ENCODE assay signal across 8 cellular contexts in the genomic region with DNA sequence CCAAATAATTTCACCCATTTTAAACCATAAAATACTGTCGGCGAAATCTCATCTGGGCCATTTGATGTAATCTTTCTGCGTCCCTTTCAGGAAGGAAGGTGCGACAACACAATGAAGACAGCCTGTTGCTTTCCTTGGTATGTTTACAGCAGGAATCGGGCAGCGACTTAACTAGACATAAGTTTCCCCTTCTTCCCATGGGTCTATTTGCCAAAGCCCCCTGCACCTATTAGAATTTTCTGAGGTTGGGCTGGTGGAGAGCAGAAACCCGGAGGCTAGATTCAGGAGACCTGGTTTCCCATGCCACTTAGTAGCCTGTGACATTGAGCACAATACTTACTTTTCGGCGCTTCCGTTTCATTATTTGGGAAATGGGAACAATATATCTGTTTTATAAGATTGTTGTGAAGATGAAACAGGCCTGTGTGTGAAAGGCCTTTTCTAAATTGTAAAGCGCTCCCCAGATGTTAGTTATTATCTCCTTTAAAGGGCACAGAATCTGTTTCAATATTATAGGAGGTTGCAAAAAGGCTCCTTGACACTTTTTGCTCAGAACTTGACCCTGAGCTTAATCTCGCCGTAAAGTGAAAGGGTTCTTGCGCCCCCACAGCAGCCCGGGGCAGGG. TPM values are rescaled to one million over a fixed set of nuclear protein-coding genes. Genes with fewer than 3 reads are reported as not detected.
DNase-seq lines count a peak whose midpoint lies in the region; ATAC-seq and TF ChIP-seq lines count a peak whose summit lies in the region.

No MANE protein-coding gene starts in this region.

- BruUV-seq in HCT116 (replicated peaks; lab: Mats Ljungman, UMichigan): TSS peak; percentile 63

- no peaks in the 10 kb centered on the region for H3K36me3 Mint-ChIP-seq in endothelial cell (ENCODE audit: low read depth, unreplicated experiment)
- no peaks in the 10 kb centered on the region for H3K36me3 Mint-ChIP-seq in neural progenitor cell

- H3K9me3 Mint-ChIP-seq in endothelial cell (ENCODE audit: unreplicated experiment) (no peaks in the 10 kb centered on the region), neural progenitor cell (no peaks in the 10 kb centered on the region)

- H3K4me1 Mint-ChIP-seq in endothelial cell (ENCODE audit: unreplicated experiment) (peaks cover 41% of the 10 kb centered on the region), neural progenitor cell (peaks cover 27% of the 10 kb centered on the region)

- H3K4me3 ChIP-seq in HCT116 (replicated peaks in 1 of 2; ENCODE audit: low read depth in 1 of 2, low read length in 2 of 2) (peak overlapping the region; percentile 53 to 84), neural progenitor cell (peak overlapping the region; percentile 78)

- no peak for TF ChIP-seq RAD21 in HCT116 (IDR thresholded peaks at IDR 0.05; ENCODE audit: low read depth)

- RAD21 ChIA-PET in HCT116 (lab: Charles Lee; ENCODE audit: low non-redundant PET in 1 of 2, low total read pairs in 2 of 2, uncharacterized antibody in 2 of 2, unreplicated experiment in 2 of 2): interaction anchor here in 1 of 2 experiments (1.0 kb wide), 1 partner anchor 12 kb away, joined by 3 read pairs; no protein-coding TSS in a partner anchor

- DNase-seq in HCT116 (ENCODE audit: low read depth, low spot score): no peak
- peak; percentile 18 for DNase-seq in SK-MEL-5 (ENCODE audit: low read depth, low spot score)
- DNase-seq in endothelial cell (ENCODE audit: low spot score): no peak
- peak; percentile 35 for DNase-seq in neural progenitor cell (ENCODE audit: low spot score)
- no peak for DNase-seq in GM19240 (ENCODE audit: insufficient read length, low spot score)

- TF ChIP-seq POLR2A in HCT116 (IDR thresholded peaks at IDR 0.05; ENCODE audit: borderline replicate concordance, extremely low read depth, insufficient read depth, insufficient read length): no peak

- H3K27ac ChIP-seq in HCT116 (ENCODE audit: low read depth, low read length) (peak overlapping the region; percentile 91), neural progenitor cell (no peak overlapping the region)

- H3K79me2 ChIP-seq in HCT116 (ENCODE audit: insufficient read depth, low read length) (peaks cover 29% of the 10 kb centered on the region), neural progenitor cell (ENCODE audit: low read depth) (peaks cover 40% of the 10 kb centered on the region)

- H3K4me3 Mint-ChIP-seq in endothelial cell (ENCODE audit: unreplicated experiment) (peak overlapping the region; percentile 86), neural progenitor cell (peak overlapping the region; percentile 87)

- peak overlapping the region; percentile 98 for H3K4me2 ChIP-seq in HCT116 (ENCODE audit: low read length)
- peak overlapping the region; percentile 94 for H3K4me2 ChIP-seq in neural progenitor cell

- no peaks in the 10 kb centered on the region for H3K9me2 ChIP-seq in HCT116 (ENCODE audit: insufficient read depth)

- TF ChIP-seq CTCF in HCT116 (IDR thresholded peaks at IDR 0.05 in 2 of 3, conservative IDR thresholded peaks at IDR 0.05 in 1 of 3; ENCODE audit: borderline replicate concordance in 1 of 3, insufficient read depth in 1 of 3, low read depth in 2 of 3, low read length in 2 of 3) (no peak), endothelial cell (IDR thresholded peaks at IDR 0.05; ENCODE audit: unreplicated experiment) (peak; percentile 41), neural progenitor cell (IDR thresholded peaks at IDR 0.05) (no peak)

- H3K36me3 ChIP-seq in HCT116 (ENCODE audit: control insufficient read depth in 1 of 2, insufficient read depth in 2 of 2, low read length in 2 of 2) (no peaks in the 10 kb centered on the region), neural progenitor cell (no peaks in the 10 kb centered on the region)

- H3K27me3 Mint-ChIP-seq in endothelial cell (ENCODE audit: unreplicated experiment): peaks cover 2% of the 10 kb centered on the region
- H3K27me3 Mint-ChIP-seq in neural progenitor cell (ENCODE audit: insufficient read depth, low read depth): peaks cover 16% of the 10 kb centered on the region

- CTCF ChIA-PET in HCT116 (lab: Charles Lee): interaction anchor here (1.4 to 3.7 kb wide), 3 partner anchors 12 to 301 kb away, joined by 5 to 28 read pairs (median 8); no protein-coding TSS in a partner anchor

- H3F3A ChIP-seq in neural progenitor cell (ENCODE audit: low read depth): peaks cover 30% of the 10 kb centered on the region

- intact Hi-C loops in HCT116 (cut with micrococcal nuclease): no loop called here

- POLR2A ChIA-PET in HCT116 (lab: Charles Lee): interaction anchor here (0.8 to 2.4 kb wide), 9 partner anchors 9 to 77 kb away, joined by 3 to 17 read pairs (median 4); no protein-coding TSS in a partner anchor

- peaks cover 12 to 30% of the 10 kb centered on the region in 2 experiments for H3K4me1 ChIP-seq in HCT116 (ENCODE audit: control insufficient read depth in 1 of 2, insufficient read depth in 2 of 2, low read length in 2 of 2)
- H3K4me1 ChIP-seq in neural progenitor cell: peaks cover 18% of the 10 kb centered on the region

- in situ Hi-C loops in SK-MEL-5 (cut with HindIII; ENCODE audit: low pct_unique_long_range_greater_than_20kb, low sequenced_read_pairs): no loop called here

- H4K20me1 ChIP-seq in HCT116 (ENCODE audit: insufficient read depth) (no peaks in the 10 kb centered on the region), neural progenitor cell (ENCODE audit: low read depth) (no peaks in the 10 kb centered on the region)

- H3K27ac Mint-ChIP-seq in endothelial cell (ENCODE audit: unreplicated experiment): peak overlapping the region; percentile 78
- H3K27ac Mint-ChIP-seq in neural progenitor cell: no peak overlapping the region

- H3K9ac ChIP-seq in HCT116 (ENCODE audit: low read length): peak overlapping the region; percentile 83
- H3K9ac ChIP-seq in neural progenitor cell: no peak overlapping the region

- peak overlapping the region; percentile 81 for H2AFZ ChIP-seq in HCT116 (ENCODE audit: low read depth, low read length, poor library complexity, severe bottlenecking)
- no peak overlapping the region for H2AFZ ChIP-seq in neural progenitor cell (replicated peaks)

- no peaks in the 10 kb centered on the region for H3K9me3 ChIP-seq in HCT116 (ENCODE audit: control insufficient read depth in 1 of 2, insufficient read depth in 1 of 2, low read depth in 1 of 2, low read length in 2 of 2)
- H3K9me3 ChIP-seq in neural progenitor cell (ENCODE audit: low read depth): no peaks in the 10 kb centered on the region

- ATAC-seq in HCT116 (no peak), HG03378 (IDR thresholded peaks at IDR 0.05; ENCODE audit: unreplicated experiment) (no peak), HG03196 (IDR thresholded peaks at IDR 0.05; ENCODE audit: unreplicated experiment) (no peak), GM19397 (IDR thresholded peaks at IDR 0.05; ENCODE audit: unreplicated experiment) (no peak)

- H3K27me3 ChIP-seq in HCT116 (ENCODE audit: insufficient read depth, low read length): no peaks in the 10 kb centered on the region
- peaks cover 18% of the 10 kb centered on the region for H3K27me3 ChIP-seq in neural progenitor cell

TF ChIP-seq in HCT116, 20 proteins besides CTCF, POLR2A, EP300 and RAD21 (continues in another document):
- no peak for TF ChIP-seq SRF (IDR thresholded peaks at IDR 0.05; ENCODE audit: low read depth)
- TF ChIP-seq, protein P1, sequence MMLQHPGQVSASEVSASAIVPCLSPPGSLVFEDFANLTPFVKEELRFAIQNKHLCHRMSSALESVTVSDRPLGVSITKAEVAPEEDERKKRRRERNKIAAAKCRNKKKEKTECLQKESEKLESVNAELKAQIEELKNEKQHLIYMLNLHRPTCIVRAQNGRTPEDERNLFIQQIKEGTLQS (IDR thresholded peaks at IDR 0.05): no peak
- no peak for TF ChIP-seq FOSL1 (IDR thresholded peaks at IDR 0.05; ENCODE audit: low read depth)
- no peak for TF ChIP-seq POLR2AphosphoS5 (IDR thresholded peaks at IDR 0.05; ENCODE audit: low read depth, low read length)
- TF ChIP-seq, protein P2, sequence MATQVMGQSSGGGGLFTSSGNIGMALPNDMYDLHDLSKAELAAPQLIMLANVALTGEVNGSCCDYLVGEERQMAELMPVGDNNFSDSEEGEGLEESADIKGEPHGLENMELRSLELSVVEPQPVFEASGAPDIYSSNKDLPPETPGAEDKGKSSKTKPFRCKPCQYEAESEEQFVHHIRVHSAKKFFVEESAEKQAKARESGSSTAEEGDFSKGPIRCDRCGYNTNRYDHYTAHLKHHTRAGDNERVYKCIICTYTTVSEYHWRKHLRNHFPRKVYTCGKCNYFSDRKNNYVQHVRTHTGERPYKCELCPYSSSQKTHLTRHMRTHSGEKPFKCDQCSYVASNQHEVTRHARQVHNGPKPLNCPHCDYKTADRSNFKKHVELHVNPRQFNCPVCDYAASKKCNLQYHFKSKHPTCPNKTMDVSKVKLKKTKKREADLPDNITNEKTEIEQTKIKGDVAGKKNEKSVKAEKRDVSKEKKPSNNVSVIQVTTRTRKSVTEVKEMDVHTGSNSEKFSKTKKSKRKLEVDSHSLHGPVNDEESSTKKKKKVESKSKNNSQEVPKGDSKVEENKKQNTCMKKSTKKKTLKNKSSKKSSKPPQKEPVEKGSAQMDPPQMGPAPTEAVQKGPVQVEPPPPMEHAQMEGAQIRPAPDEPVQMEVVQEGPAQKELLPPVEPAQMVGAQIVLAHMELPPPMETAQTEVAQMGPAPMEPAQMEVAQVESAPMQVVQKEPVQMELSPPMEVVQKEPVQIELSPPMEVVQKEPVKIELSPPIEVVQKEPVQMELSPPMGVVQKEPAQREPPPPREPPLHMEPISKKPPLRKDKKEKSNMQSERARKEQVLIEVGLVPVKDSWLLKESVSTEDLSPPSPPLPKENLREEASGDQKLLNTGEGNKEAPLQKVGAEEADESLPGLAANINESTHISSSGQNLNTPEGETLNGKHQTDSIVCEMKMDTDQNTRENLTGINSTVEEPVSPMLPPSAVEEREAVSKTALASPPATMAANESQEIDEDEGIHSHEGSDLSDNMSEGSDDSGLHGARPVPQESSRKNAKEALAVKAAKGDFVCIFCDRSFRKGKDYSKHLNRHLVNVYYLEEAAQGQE (IDR thresholded peaks at IDR 0.05; ENCODE audit: low read depth): no peak
- TF ChIP-seq YY1 (IDR thresholded peaks at IDR 0.05; ENCODE audit: extremely low read depth, insufficient replicate concordance, low read depth, low read length): no peak

RNA-seq across cellular contexts. Expression of a gene that starts 0.6 kb away (rescaled TPM):
- total RNA-seq in HCT116 (2021; ENCODE audit: unreplicated experiment) (43.1 TPM), endothelial cell (ENCODE audit: unreplicated experiment) (93.1 TPM), neural progenitor cell (ENCODE audit: low replicate concordance) (25.5 and 29.0 TPM in 2 replicates)
- polyA plus RNA-seq in HCT116 (2012): 7.5 and 8.8 TPM in 2 replicates
- total RNA-seq in SK-MEL-5 (2014; rRNA removed; shearing (Covaris generic)): 10.2 and 10.9 TPM in 2 replicates
- 16.4 and 22.4 TPM in 2 replicates for polyA plus RNA-seq in SK-MEL-5 (2015; cell fraction: cytosol; rRNA removed)
- 22.1 and 27.2 TPM in 2 replicates for polyA plus RNA-seq in SK-MEL-5 (2015; cell fraction: nucleus; rRNA removed)

RNA-seq across cellular contexts. Expression of a gene that starts 42.0 kb away (rescaled TPM):
- total RNA-seq in HCT116 (2021; ENCODE audit: unreplicated experiment): 1.8 TPM
- polyA plus RNA-seq in HCT116 (2012): 1.6 and 1.9 TPM in 2 replicates
- 1.2 TPM in 2 replicates for total RNA-seq in SK-MEL-5 (2014; rRNA removed; shearing (Covaris generic))
- polyA plus RNA-seq in SK-MEL-5 (2015; cell fraction: cytosol; rRNA removed): 1.8 and 2.0 TPM in 2 replicates
- 0.59 TPM in 1 of 2 replicates, not detected in the other for polyA plus RNA-seq in SK-MEL-5 (2015; cell fraction: nucleus; rRNA removed)
- total RNA-seq in endothelial cell (ENCODE audit: unreplicated experiment): 0.72 TPM
- 5.7 and 8.6 TPM in 2 replicates for total RNA-seq in neural progenitor cell (ENCODE audit: low replicate concordance)

Comparison
In these comparisons a context has a peak if more than half of its experiments do, and no peak if none do; other contexts are left out.
1. DNase-seq: peak in SK-MEL-5 (single experiment) and neural progenitor cell (single experiment); none in HCT116 (single experiment), endothelial cell (single experiment) and GM19240 (single experiment).